In the genomic region with DNA sequence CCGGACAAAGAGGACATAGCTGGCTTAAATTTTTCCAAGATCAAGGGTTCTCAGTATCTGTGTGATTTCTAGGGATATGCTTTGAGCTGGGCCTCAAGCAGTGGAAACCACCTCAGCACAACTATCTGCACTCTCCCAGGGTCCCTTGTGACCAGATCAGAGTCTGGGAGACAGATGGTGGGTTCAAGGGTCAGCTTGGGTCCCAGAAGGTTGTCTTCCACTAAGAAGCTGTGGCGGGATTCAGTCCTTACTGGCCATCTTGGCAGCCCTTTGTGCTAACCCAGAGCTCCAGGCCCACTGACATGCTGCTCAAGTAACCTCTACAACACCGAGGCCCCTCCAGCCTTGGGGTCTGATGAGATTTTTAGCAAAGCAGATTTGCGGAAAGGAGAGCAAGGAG, we compare ENCODE assay signal across 26 cellular contexts. TPM values are rescaled to one million over a fixed set of nuclear protein-coding genes. Genes with fewer than 3 reads are reported as not detected.
"Had no signal": no experiment of that assay in that cellular context is flagged by ENCODE, and none has a peak within 500 bp of the region (broad histone marks: within the 10 kb centered on the region; RNA-seq: fewer than 3 reads in every experiment).

No MANE protein-coding gene starts in this region.

- H3K27ac Mint-ChIP-seq: activated B cell treated with CpG ODN at 0.5 μM for 24 hours; activated CD4-positive, alpha-beta T cell treated with anti-CD3 and anti-CD28 coated beads for 36 hours; activated naive CD4-positive, alpha-beta T cell treated with anti-CD3 and anti-CD28 coated beads for 36 hours; activated naive CD8-positive, alpha-beta T cell treated with anti-CD3 and anti-CD28 coated beads, Interleukin-2, amount 10 ng/mL, durations not matched to agents 7 days and 5 days; activated T-cell treated with anti-CD3 and anti-CD28 coated beads, Interleukin-2, amount 50 U/mL, for 72 hours; dendritic cell treated with granulocyte-macrophage colony-stimulating factor and Interleukin-4, amounts not matched to agents 40 ng/mL and 50 ng/mL, for 4 days; T-cell; T-helper 2 cell treated with Interferon-gamma antibody and Interleukin-4, amounts not matched to agents 5 μg/mL and 100 μg/mL, for 36 hours had no signal

- H3K9ac ChIP-seq: parathyroid adenoma had no signal

- H3K27ac ChIP-seq: foreskin keratinocyte, lower lobe of right lung, parathyroid adenoma, sigmoid colon, testis, vagina had no signal

- H3K9me3 Mint-ChIP-seq: activated B cell treated with CpG ODN at 0.5 μM for 24 hours; activated naive CD4-positive, alpha-beta T cell treated with anti-CD3 and anti-CD28 coated beads for 36 hours; activated naive CD8-positive, alpha-beta T cell treated with anti-CD3 and anti-CD28 coated beads, Interleukin-2, amount 10 ng/mL, durations not matched to agents 7 days and 5 days; activated T-cell treated with anti-CD3 and anti-CD28 coated beads, Interleukin-2, amount 50 U/mL, for 72 hours; dendritic cell treated with granulocyte-macrophage colony-stimulating factor and Interleukin-4, amounts not matched to agents 40 ng/mL and 50 ng/mL, for 4 days; T-cell; T-helper 2 cell treated with Interferon-gamma antibody and Interleukin-4, amounts not matched to agents 5 μg/mL and 100 μg/mL, for 36 hours had no signal

- H3K4me3 Mint-ChIP-seq: activated B cell treated with CpG ODN at 0.5 μM for 24 hours; activated CD4-positive, alpha-beta T cell treated with anti-CD3 and anti-CD28 coated beads for 36 hours; activated naive CD4-positive, alpha-beta T cell treated with anti-CD3 and anti-CD28 coated beads for 36 hours; activated naive CD8-positive, alpha-beta T cell treated with anti-CD3 and anti-CD28 coated beads, Interleukin-2, amount 10 ng/mL, durations not matched to agents 7 days and 5 days; activated T-cell treated with anti-CD3 and anti-CD28 coated beads, Interleukin-2, amount 50 U/mL, for 72 hours; dendritic cell treated with granulocyte-macrophage colony-stimulating factor and Interleukin-4, amounts not matched to agents 40 ng/mL and 50 ng/mL, for 4 days; T-cell; T-helper 2 cell treated with Interferon-gamma antibody and Interleukin-4, amounts not matched to agents 5 μg/mL and 100 μg/mL, for 36 hours had no signal

- H3K4me2 ChIP-seq: smooth muscle cell had no signal

- H3K36me3 ChIP-seq: lower lobe of right lung, sigmoid colon, vagina had no signal

- H3K4me1 ChIP-seq: foreskin keratinocyte, parathyroid adenoma had no signal

- FAIRE-seq: kidney, TTC549 had no signal

- H3K36me3 Mint-ChIP-seq: activated naive CD8-positive, alpha-beta T cell treated with anti-CD3 and anti-CD28 coated beads, Interleukin-2, amount 10 ng/mL, durations not matched to agents 7 days and 5 days; T-cell had no signal

- ATAC-seq: activated CD4-positive, alpha-beta T cell treated with anti-CD3 and anti-CD28 coated beads for 36 hours; activated T-cell treated with anti-CD3 and anti-CD28 coated beads, Interleukin-2, amount 50 U/mL, for 72 hours; foreskin keratinocyte; lower lobe of right lung; naive thymus-derived CD4-positive, alpha-beta T cell; T-cell had no signal

- DNase-seq: activated B cell treated with CpG ODN at 0.5 μM for 24 hours; activated CD4-positive, alpha-beta T cell treated with anti-CD3 and anti-CD28 coated beads for 36 hours; activated CD4-positive, alpha-beta T cell treated with anti-CD3 and anti-CD28 coated beads, Interleukin-2, amount 50 U/mL, for 48 hours; activated effector memory CD4-positive, alpha-beta T cell treated with Interleukin-2 at 50 U/mL for 16 hours; activated naive CD4-positive, alpha-beta T cell treated with anti-CD3 and anti-CD28 coated beads for 36 hours; activated naive CD8-positive, alpha-beta T cell treated with anti-CD3 and anti-CD28 coated beads, Interleukin-2, amount 10 ng/mL, durations not matched to agents 7 days and 5 days; activated T-cell treated with anti-CD3 and anti-CD28 coated beads, Interleukin-2, amount 50 U/mL, for 72 hours; amniotic stem cell; effector memory CD4-positive, alpha-beta T cell; foreskin keratinocyte; kidney; lower lobe of right lung; naive thymus-derived CD4-positive, alpha-beta T cell; sigmoid colon; stimulated activated CD4-positive, alpha-beta T cell treated with anti-CD3 and anti-CD28 coated beads, Interleukin-2, amount 100 ng/mL, for 48 hours; stimulated activated CD8-positive, alpha-beta memory T cell treated with anti-CD3 and anti-CD28 coated beads, Interleukin-4, amount 100 ng/mL, for 48 hours; stimulated activated naive CD4-positive, alpha-beta T cell; T-cell; testis; trophoblast cell had no signal

- H3K79me2 ChIP-seq: parathyroid adenoma had no signal

- H2AFZ ChIP-seq: parathyroid adenoma had no signal

- H3K27me3 ChIP-seq: testis, vagina had no signal

- H3K9me3 ChIP-seq: lower lobe of right lung, sigmoid colon, testis, vagina had no signal

- H3K4me3 ChIP-seq: lower lobe of right lung, smooth muscle cell, testis had no signal

RNA-seq across cellular contexts. Expression of a gene that starts 2.7 kb away (rescaled TPM):
- total RNA-seq: activated B cell treated with CpG ODN at 0.5 μM for 24 hours; activated CD4-positive, alpha-beta T cell treated with anti-CD3 and anti-CD28 coated beads for 36 hours; activated naive CD4-positive, alpha-beta T cell treated with anti-CD3 and anti-CD28 coated beads for 36 hours; activated naive CD8-positive, alpha-beta T cell treated with anti-CD3 and anti-CD28 coated beads, Interleukin-2, amount 10 ng/mL, durations not matched to agents 7 days and 5 days; activated T-cell treated with anti-CD3 and anti-CD28 coated beads, Interleukin-2, amount 50 U/mL, for 72 hours; naive thymus-derived CD4-positive, alpha-beta T cell; T-cell had no signal
